In the genomic region with DNA sequence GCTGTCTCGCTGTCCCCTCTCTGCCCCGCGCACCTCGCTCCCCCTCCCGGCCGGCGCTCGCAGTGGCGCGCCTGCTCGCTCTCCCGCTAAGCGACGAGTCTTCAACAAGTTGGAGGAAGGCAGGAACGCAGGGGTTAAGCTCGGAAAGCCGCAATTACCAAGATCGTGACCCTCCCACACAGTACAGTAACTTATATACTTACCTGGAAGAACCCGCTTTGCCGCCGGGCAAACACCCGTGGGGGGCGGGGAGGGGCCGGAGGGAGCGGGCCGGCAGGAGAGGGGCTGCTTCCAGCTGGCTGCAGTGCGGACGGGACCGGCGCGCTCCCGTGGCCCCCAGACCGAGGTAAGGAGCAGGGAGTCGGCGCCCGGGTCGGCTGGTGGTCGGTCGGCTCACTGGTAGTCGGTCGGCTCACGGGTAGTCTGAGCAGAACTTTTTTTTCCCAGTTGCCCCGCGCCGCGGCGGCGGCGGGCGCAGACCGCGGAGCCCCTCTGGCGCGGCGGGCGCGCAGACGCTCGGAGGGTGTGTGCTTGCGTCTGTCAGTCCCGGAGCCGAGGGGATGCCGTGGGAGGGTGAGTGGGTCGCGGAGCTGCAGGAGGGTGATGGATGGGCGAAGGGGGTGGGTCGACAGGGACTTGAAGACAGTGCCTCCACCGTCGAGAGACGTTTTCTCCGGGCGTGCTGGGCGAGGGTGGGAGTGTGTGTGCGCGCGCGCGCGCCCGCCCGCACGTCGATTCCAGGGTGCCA, we compare ENCODE assay signal across 8 cellular contexts.
DNase-seq lines count a peak whose midpoint lies in the region; ATAC-seq, FAIRE-seq and TF ChIP-seq lines count a peak whose summit lies in the region.

No MANE protein-coding gene starts in this region.

- H3K9me3 Mint-ChIP-seq in CD8-positive, alpha-beta T cell, result no peaks in the 10 kb centered on the region

- H3K36me3 ChIP-seq in CD8-positive, alpha-beta T cell (ENCODE audit: insufficient read depth, low read length), result no peaks in the 10 kb centered on the region
- H3K36me3 ChIP-seq in OCI-LY7 (ENCODE audit: insufficient read depth, low read length) (no peaks in the 10 kb centered on the region), K562 (ENCODE audit: control insufficient read depth, insufficient read depth, low read length) (no peaks in the 10 kb centered on the region), kidney (ENCODE audit: control insufficient read depth in 1 of 2, insufficient read depth in 2 of 2, low read length in 2 of 2) (no peaks in the 10 kb centered on the region)

- no peak overlapping the region for H3K27ac Mint-ChIP-seq in CD8-positive, alpha-beta T cell

- intact Hi-C loops in CD8-positive, alpha-beta T cell (cut with DNase I, micrococcal nuclease), result no loop called here
- intact Hi-C loops in OCI-LY7 (cut with micrococcal nuclease; ENCODE audit: unreplicated experiment) (no loop called here), K562 (cut with micrococcal nuclease) (loop anchor here (5.0 to 10.0 kb wide), 3 partner anchors 223 to 273 kb away; partner anchors contain the start of gene API5), kidney (cut with DNase I) (no loop called here)

- DNase-seq in CD8-positive, alpha-beta T cell, result peak in 1 of 7 experiments; percentile 29
- DNase-seq in H54 (ENCODE audit: insufficient read length, low spot score), result peak; percentile 66
- peak; percentile 35 for DNase-seq in OCI-LY7 (ENCODE audit: low spot score)
- DNase-seq in K562 (ENCODE audit: extremely low read depth in 1 of 4, low spot score in 3 of 4), result peak; percentile 41 to 57 (median 46)
- peak; percentile 74 for DNase-seq in kidney
- DNase-seq in stimulated activated CD4-positive, alpha-beta T cell treated with anti-CD3 and anti-CD28 coated beads, TNF-alpha, amount 100 ng/mL, for 24 hours (ENCODE audit: low read depth in 3 of 3), result peak in 2 of 3 experiments; percentile 16 to 58
- DNase-seq in NCI-H2029 (lab: John Stamatoyannopoulos, UW), result no peak
- DNase-seq in pons (ENCODE audit: low spot score), result no peak

- TF ChIP-seq CTCF in CD8-positive, alpha-beta T cell (IDR thresholded peaks at IDR 0.05), result no peak
- TF ChIP-seq CTCF in OCI-LY7 (conservative IDR thresholded peaks at IDR 0.05; ENCODE audit: low read length), result peak; percentile 30; the same call in 1 of the 2 replicates
- TF ChIP-seq CTCF in K562 (IDR thresholded peaks at IDR 0.05 in 2 of 3, conservative IDR thresholded peaks at IDR 0.05 in 1 of 3; ENCODE audit: insufficient read depth in 2 of 3, low read depth in 1 of 3, low read length in 3 of 3), result peak; percentile 24 to 47 (median 39); a peak in 4 of 6 replicates
- no peak for TF ChIP-seq CTCF in kidney (IDR thresholded peaks at IDR 0.05; ENCODE audit: borderline replicate concordance, extremely low read depth, insufficient read depth)

- H3K9me2 ChIP-seq in OCI-LY7 (ENCODE audit: insufficient read depth, low read length), result no peaks in the 10 kb centered on the region

- no peaks in the 10 kb centered on the region for H3K9me3 ChIP-seq in CD8-positive, alpha-beta T cell (ENCODE audit: low read length)
- H3K9me3 ChIP-seq in OCI-LY7 (ENCODE audit: low read length), result no peaks in the 10 kb centered on the region
- H3K9me3 ChIP-seq in K562 (replicated peaks; ENCODE audit: control insufficient read depth, insufficient read depth, low read depth, low read length), result no peaks in the 10 kb centered on the region
- H3K9me3 ChIP-seq in kidney (ENCODE audit: control insufficient read depth in 1 of 2, low read length in 2 of 2), result no peaks in the 10 kb centered on the region

- in situ Hi-C loops in K562 (cut with MboI), result no loop called here

- peaks cover 48% of the 10 kb centered on the region for H3K4me1 Mint-ChIP-seq in CD8-positive, alpha-beta T cell (ENCODE audit: low read depth)

- H4K20me1 ChIP-seq in OCI-LY7 (ENCODE audit: insufficient read depth, low read length), result no peaks in the 10 kb centered on the region
- peaks cover 3% of the 10 kb centered on the region; the same call in 1 of the 2 replicates for H4K20me1 ChIP-seq in K562 (replicated peaks; ENCODE audit: control insufficient read depth, insufficient read depth, low read length)

- peak overlapping the region; percentile 77 for H3K4me2 ChIP-seq in OCI-LY7 (ENCODE audit: low read length)
- peak overlapping the region; percentile 62 for H3K4me2 ChIP-seq in K562 (ENCODE audit: insufficient read depth, low read length)

- BruUV-seq in OCI-LY7 (replicated peaks; lab: Mats Ljungman, UMichigan) (no TSS peak), K562 (replicated peaks; lab: Mats Ljungman, UMichigan) (no TSS peak)

- TF ChIP-seq POLR2A in H54 (IDR thresholded peaks at IDR 0.05; ENCODE audit: low read depth, low read length), result no peak
- no peak for TF ChIP-seq POLR2A in K562 (conservative IDR thresholded peaks at IDR 0.05)

- peaks cover 20% of the 10 kb centered on the region for H3K4me1 ChIP-seq in CD8-positive, alpha-beta T cell (ENCODE audit: insufficient read depth, low read length)
- H3K4me1 ChIP-seq in OCI-LY7 (ENCODE audit: insufficient read depth, low read length, poor library complexity, severe bottlenecking) (peaks cover 5% of the 10 kb centered on the region), K562 (replicated peaks in 1 of 2; ENCODE audit: control insufficient read depth in 2 of 2, insufficient read depth in 2 of 2, low read length in 2 of 2) (peaks cover 0 to 26% of the 10 kb centered on the region in 2 experiments; a peak in 3 of 5 replicates), kidney (ENCODE audit: control insufficient read depth in 1 of 2, insufficient read depth in 1 of 2, low read depth in 1 of 2, low read length in 2 of 2) (peaks cover 4 to 12% of the 10 kb centered on the region in 2 donors)

- H3K9ac ChIP-seq in K562 (ENCODE audit: insufficient read depth in 1 of 2, low read depth in 2 of 2, low read length in 2 of 2) (peak overlapping the region in 1 of 2 experiments; percentile 81; a peak in 2 of 4 replicates), kidney (ENCODE audit: low read length in 2 of 2) (no peak overlapping the region)

- H3K36me3 Mint-ChIP-seq in CD8-positive, alpha-beta T cell, result no peaks in the 10 kb centered on the region

- CTCF ChIA-PET in CD8-positive, alpha-beta T cell (lab: Charles Lee), result no interaction called here
- CTCF ChIA-PET in OCI-LY7 (lab: Charles Lee; ENCODE audit: unreplicated experiment), result interaction anchor here (0.6 kb wide), 1 partner anchor 41 kb away, joined by 19 read pairs; no protein-coding TSS in a partner anchor
- CTCF ChIA-PET in K562 (lab: Yijun Ruan, JAX; ENCODE audit: low intra/inter-chr PET ratio), result interaction anchor here (0.6 kb wide), 1 partner anchor 249 kb away, joined by 6 read pairs; no protein-coding TSS in a partner anchor

- H3K79me2 ChIP-seq in OCI-LY7 (ENCODE audit: insufficient read depth, low read depth, low read length), result no peaks in the 10 kb centered on the region
- no peaks in the 10 kb centered on the region for H3K79me2 ChIP-seq in K562 (ENCODE audit: control insufficient read depth, insufficient read depth, low read length)

- H3K4me3 ChIP-seq in CD8-positive, alpha-beta T cell (ENCODE audit: low read depth, low read length), result peak overlapping the region; percentile 45
- H3K4me3 ChIP-seq in OCI-LY7 (ENCODE audit: low read depth, low read length, poor library complexity, severe bottlenecking) (peak overlapping the region; percentile 65), K562 (peak overlapping the region; percentile 47), kidney (ENCODE audit: low read length in 2 of 2) (peak overlapping the region; percentile 22 to 43)

- FAIRE-seq in H54 (lab: Jason Lieb, UNC) (no peak), K562 (lab: Jason Lieb, UNC) (peak; percentile 42), kidney (lab: Jason Lieb, UNC) (no peak)

- H3K27me3 ChIP-seq in CD8-positive, alpha-beta T cell (ENCODE audit: insufficient read depth, low read length), result peaks cover 45% of the 10 kb centered on the region
- H3K27me3 ChIP-seq in K562 (ENCODE audit: control insufficient read depth in 2 of 2, insufficient read depth in 2 of 2, low read length in 2 of 2), result peaks cover 32 to 83% of the 10 kb centered on the region in 2 experiments

- H3K4me3 Mint-ChIP-seq in CD8-positive, alpha-beta T cell, result peak overlapping the region; percentile 76

- 3% methylated on average over 70 of the region's 83 CpGs for WGBS in K562 (ENCODE audit: insufficient coverage, low coverage, missing lambda C conversion rate)

- H3K9me1 ChIP-seq in K562 (ENCODE audit: control insufficient read depth, insufficient read depth, low read length), result no peaks in the 10 kb centered on the region

- H2AFZ ChIP-seq in OCI-LY7 (ENCODE audit: low read length), result peak overlapping the region; percentile 61
- H2AFZ ChIP-seq in K562 (ENCODE audit: low read depth, low read length), result peak overlapping the region; percentile 40; the same call in 1 of the 2 replicates

- POLR2A ChIA-PET in CD8-positive, alpha-beta T cell (lab: Charles Lee), result no interaction called here
- POLR2A ChIA-PET in OCI-LY7 (lab: Charles Lee), result interaction anchor here (0.6 to 0.8 kb wide), 2 partner anchors 65 to 194 kb away, joined by 3 to 5 read pairs; no protein-coding TSS in a partner anchor
- POLR2A ChIA-PET in K562 (lab: Yijun Ruan, JAX), result interaction anchor here (0.8 kb wide), 1 partner anchor 225 kb away, joined by 4 read pairs; no protein-coding TSS in a partner anchor

- TF ChIP-seq RAD21 in K562 (CRISPR knock-in tag; conservative IDR thresholded peaks at IDR 0.05 in 1 of 2, IDR thresholded peaks at IDR 0.05 in 1 of 2), result 0 out of 4 replicates have a peak, but pooled peaks of 1 of the 2 experiments have one; percentile 19

- peak; percentile 38 for ATAC-seq in CD8-positive, alpha-beta T cell
- peak; percentile 79 for ATAC-seq in K562

- no peak for TF ChIP-seq EP300 in K562 (IDR thresholded peaks at IDR 0.05; ENCODE audit: low read length)

- peaks cover 80% of the 10 kb centered on the region for H3K27me3 Mint-ChIP-seq in CD8-positive, alpha-beta T cell (ENCODE audit: low read depth)

- no peak overlapping the region for H3K27ac ChIP-seq in CD8-positive, alpha-beta T cell (ENCODE audit: low read depth, low read length)
- H3K27ac ChIP-seq in OCI-LY7 (ENCODE audit: low read depth, low read length, poor library complexity, severe bottlenecking) (no peak overlapping the region), K562 (ENCODE audit: extremely low read depth, low read depth, low read length) (no peak overlapping the region), kidney (ENCODE audit: low read depth in 2 of 2, low read length in 2 of 2) (no peak overlapping the region)

TF ChIP-seq in K562, 482 proteins besides CTCF, POLR2A, EP300 and RAD21 (continues in another document):
- TF ChIP-seq CREB3 (tag; conservative IDR thresholded peaks at IDR 0.05; ENCODE audit: low read depth) (no peak), CXXC5 (CRISPR knock-in tag; IDR thresholded peaks at IDR 0.05) (0 out of 2 replicates have a peak, but pooled peaks have one; percentile 17), HDAC3 (IDR thresholded peaks at IDR 0.05; ENCODE audit: borderline replicate concordance, partially characterized antibody) (no peak)

Comparison
In these comparisons a context has a peak if more than half of its experiments do, and no peak if none do; other contexts are left out.
1. DNase-seq: peak in H54 (single experiment), OCI-LY7 (single experiment), K562 (4 of 4), kidney (single experiment) and stimulated activated CD4-positive, alpha-beta T cell treated with anti-CD3 and anti-CD28 coated beads, TNF-alpha, amount 100 ng/mL, for 24 hours (2 of 3); none in NCI-H2029 (single experiment) and pons (single experiment).
2. CTCF ChIP-seq: peak in OCI-LY7 (single experiment) and K562 (3 of 3); none in CD8-positive, alpha-beta T cell (single experiment) and kidney (single experiment).
3. Peak in every context shown above with its lines, with median percentiles within 50 percentile points of each other: H3K4me3 ChIP-seq.